Comparison of ENCODE assay signal across 1 cellular context in genomic region chr3:11201246-11202024, GRCh38.
TF ChIP-seq lines count a peak whose summit lies in the region.

No MANE protein-coding gene starts in this region.

TF ChIP-seq in SK-N-SH, 30 proteins besides CTCF, POLR2A, EP300 and RAD21 (continued from another document):
- TF ChIP-seq, protein P1, sequence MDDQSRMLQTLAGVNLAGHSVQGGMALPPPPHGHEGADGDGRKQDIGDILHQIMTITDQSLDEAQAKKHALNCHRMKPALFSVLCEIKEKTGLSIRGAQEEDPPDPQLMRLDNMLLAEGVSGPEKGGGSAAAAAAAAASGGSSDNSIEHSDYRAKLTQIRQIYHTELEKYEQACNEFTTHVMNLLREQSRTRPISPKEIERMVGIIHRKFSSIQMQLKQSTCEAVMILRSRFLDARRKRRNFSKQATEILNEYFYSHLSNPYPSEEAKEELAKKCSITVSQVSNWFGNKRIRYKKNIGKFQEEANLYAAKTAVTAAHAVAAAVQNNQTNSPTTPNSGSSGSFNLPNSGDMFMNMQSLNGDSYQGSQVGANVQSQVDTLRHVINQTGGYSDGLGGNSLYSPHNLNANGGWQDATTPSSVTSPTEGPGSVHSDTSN (IDR thresholded peaks at IDR 0.05): peak; percentile 60
- TF ChIP-seq NRF1 (IDR thresholded peaks at IDR 0.05; ENCODE audit: low read depth, low read length): no peak
- no peak for TF ChIP-seq ZBTB33 (IDR thresholded peaks at IDR 0.05; ENCODE audit: borderline replicate concordance, low read depth)
- peak; percentile 54 for TF ChIP-seq JUND (IDR thresholded peaks at IDR 0.05)
- TF ChIP-seq, protein P2, sequence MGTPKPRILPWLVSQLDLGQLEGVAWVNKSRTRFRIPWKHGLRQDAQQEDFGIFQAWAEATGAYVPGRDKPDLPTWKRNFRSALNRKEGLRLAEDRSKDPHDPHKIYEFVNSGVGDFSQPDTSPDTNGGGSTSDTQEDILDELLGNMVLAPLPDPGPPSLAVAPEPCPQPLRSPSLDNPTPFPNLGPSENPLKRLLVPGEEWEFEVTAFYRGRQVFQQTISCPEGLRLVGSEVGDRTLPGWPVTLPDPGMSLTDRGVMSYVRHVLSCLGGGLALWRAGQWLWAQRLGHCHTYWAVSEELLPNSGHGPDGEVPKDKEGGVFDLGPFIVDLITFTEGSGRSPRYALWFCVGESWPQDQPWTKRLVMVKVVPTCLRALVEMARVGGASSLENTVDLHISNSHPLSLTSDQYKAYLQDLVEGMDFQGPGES (IDR thresholded peaks at IDR 0.05; ENCODE audit: low read depth, low read length): no peak
- TF ChIP-seq TCF12 (IDR thresholded peaks at IDR 0.05): peak; percentile 89
- TF ChIP-seq TEAD4 (IDR thresholded peaks at IDR 0.05; ENCODE audit: borderline replicate concordance, insufficient read depth): peak; percentile 53; the same call in 1 of the 2 replicates
- no peak for TF ChIP-seq USF1 (IDR thresholded peaks at IDR 0.05; ENCODE audit: borderline replicate concordance, low read depth)
- peak; percentile 53 for TF ChIP-seq POLR2AphosphoS5 (IDR thresholded peaks at IDR 0.05; ENCODE audit: low read depth, low read length)
- TF ChIP-seq MEF2A (IDR thresholded peaks at IDR 0.05; ENCODE audit: borderline replicate concordance, low read depth): no peak
- TF ChIP-seq RCOR1 (IDR thresholded peaks at IDR 0.05; ENCODE audit: low read length): no peak
- peak; percentile 55; the same call in 1 of the 2 replicates for TF ChIP-seq RXRA (IDR thresholded peaks at IDR 0.05; ENCODE audit: borderline replicate concordance, low read depth)
- TF ChIP-seq GATA2 (CRISPR knock-in tag; IDR thresholded peaks at IDR 0.05): no peak
- TF ChIP-seq CHD2 (IDR thresholded peaks at IDR 0.05; ENCODE audit: low read length, partially characterized antibody): no peak
- peak; percentile 80 for TF ChIP-seq NFIC (IDR thresholded peaks at IDR 0.05; ENCODE audit: borderline replicate concordance)
- peak; percentile 58 for TF ChIP-seq MAX (IDR thresholded peaks at IDR 0.05; ENCODE audit: low read depth)
- no peak for TF ChIP-seq TAF1 (IDR thresholded peaks at IDR 0.05; ENCODE audit: borderline replicate concordance, low read depth, low read length)
- no peak for TF ChIP-seq GABPA (IDR thresholded peaks at IDR 0.05; ENCODE audit: low read depth)
